13 cellular contexts compared by ENCODE assay signal in genomic region chr14:85535316-85535715, GRCh38. TPM values are rescaled to one million over a fixed set of nuclear protein-coding genes. Genes with fewer than 3 reads are reported as not detected.
A peak's percentile ranks its signal among the peaks of the same experiment; 100 is the strongest.
DNase-seq lines count a peak whose midpoint lies in the region; ATAC-seq and TF ChIP-seq lines count a peak whose summit lies in the region.
"Had no signal": no experiment of that assay in that cellular context is flagged by ENCODE, and none has a peak within 500 bp of the region (broad histone marks: within the 10 kb centered on the region; RNA-seq: fewer than 3 reads in every experiment).

No MANE protein-coding gene starts in this region.

- H4K5ac ChIP-seq in mesendoderm (ENCODE audit: low read length), result no peak overlapping the region

- H2AK5ac ChIP-seq in mesendoderm (ENCODE audit: low read length), result no peak overlapping the region

- no peak overlapping the region for H3K23ac ChIP-seq in mesendoderm (ENCODE audit: low read length)

- peaks cover 39% of the 10 kb centered on the region for H3K4me1 ChIP-seq in HUES64 (ENCODE audit: insufficient read depth, low read length)
- H3K4me1 ChIP-seq in mesendoderm (ENCODE audit: control insufficient read depth, low read depth, low read length), result peaks cover 5% of the 10 kb centered on the region
- H3K4me1 ChIP-seq in suprapubic skin, result peaks cover 47% of the 10 kb centered on the region

- H3K56ac ChIP-seq in mesendoderm (ENCODE audit: low read length), result peak overlapping the region; percentile 44

- H3K18ac ChIP-seq in mesendoderm (ENCODE audit: low read length), result no peak overlapping the region

- peaks cover 27% of the 10 kb centered on the region for H3K79me2 ChIP-seq in mesendoderm (ENCODE audit: control insufficient read depth, insufficient read depth, low read length)

- no peaks in the 10 kb centered on the region for H3K36me3 ChIP-seq in HUES64 (ENCODE audit: insufficient read depth, low read length)
- H3K36me3 ChIP-seq in mesendoderm (ENCODE audit: control insufficient read depth, insufficient read depth, low read length), result no peaks in the 10 kb centered on the region
- H3K36me3 ChIP-seq in suprapubic skin, result no peaks in the 10 kb centered on the region

- no peak overlapping the region for H4K8ac ChIP-seq in mesendoderm (ENCODE audit: low read depth, low read length)

- H3K27me3 ChIP-seq in HUES64 (ENCODE audit: insufficient read depth, low read length), result peaks cover 52% of the 10 kb centered on the region
- no peaks in the 10 kb centered on the region for H3K27me3 ChIP-seq in mesendoderm (ENCODE audit: insufficient read depth, low read length, poor library complexity)
- H3K27me3 ChIP-seq in suprapubic skin, result no peaks in the 10 kb centered on the region

- TF ChIP-seq EP300 in suprapubic skin (IDR thresholded peaks at IDR 0.05), result no peak

- no peak overlapping the region for H3K9ac ChIP-seq in HUES64 (ENCODE audit: low read depth, low read length)
- H3K9ac ChIP-seq in mesendoderm (ENCODE audit: low read length), result peak overlapping the region; percentile 85

- peaks cover 4% of the 10 kb centered on the region for H3K79me1 ChIP-seq in mesendoderm (ENCODE audit: low read length)

- TF ChIP-seq POLR2A in suprapubic skin (IDR thresholded peaks at IDR 0.05), result no peak

- H2BK120ac ChIP-seq in mesendoderm (ENCODE audit: low read depth, low read length), result no peak overlapping the region

- no peak overlapping the region for H2BK5ac ChIP-seq in mesendoderm (ENCODE audit: low read length)

- peak; percentile 45 for DNase-seq in dermis blood vessel endothelial cell
- DNase-seq in mesendoderm, result no peak
- DNase-seq in suprapubic skin (ENCODE audit: low spot score in 2 of 2), result no peak
- DNase-seq in NK-92 (lab: John Stamatoyannopoulos, UW; ENCODE audit: unreplicated experiment), result no peak
- DNase-seq: activated CD8-positive, alpha-beta memory T cell treated with anti-CD3 and anti-CD28 coated beads, Interleukin-2, amount 50 U/mL, for 48 hours; central memory CD4-positive, alpha-beta T cell; GOT3; NCI-H1048 had no signal

- WGBS in HUES64, result 23% methylated on average over 6 of the region's 6 CpGs
- WGBS in mesendoderm (ENCODE audit: extremely low coverage, insufficient coverage, low lambda C conversion rate), result no CpG with 5 or more reads among the region's 6 CpGs
- WGBS in suprapubic skin, result 66% methylated on average over 6 of the region's 6 CpGs

- no peak for TF ChIP-seq CTCF in suprapubic skin (IDR thresholded peaks at IDR 0.05)

- H3K27ac ChIP-seq in HUES64 (ENCODE audit: low read depth, low read length) (no peak overlapping the region), mesendoderm (ENCODE audit: low read depth, low read length) (no peak overlapping the region), suprapubic skin (no peak overlapping the region)

- H3K4me2 ChIP-seq in mesendoderm (ENCODE audit: low read length), result peak overlapping the region; percentile 11

- no peak overlapping the region for H3K4ac ChIP-seq in mesendoderm (ENCODE audit: low read depth, low read length)

- H2BK15ac ChIP-seq in mesendoderm (replicated peaks; ENCODE audit: low read depth), result no peak overlapping the region

- H3K4me3 ChIP-seq in HUES64 (ENCODE audit: low read length) (peak overlapping the region; percentile 65), mesendoderm (ENCODE audit: low read length) (peak overlapping the region; percentile 73), suprapubic skin (peak overlapping the region; percentile 78)

- ATAC-seq in GM21786 (IDR thresholded peaks at IDR 0.05; ENCODE audit: unreplicated experiment), result no peak
- no peak for ATAC-seq in GM18909 (IDR thresholded peaks at IDR 0.05; ENCODE audit: poor library complexity, unreplicated experiment)
- ATAC-seq in GM19455 (IDR thresholded peaks at IDR 0.05; ENCODE audit: unreplicated experiment), result no peak
- ATAC-seq: natural killer cell treated with Interleukin-12 subunit alpha and Interleukin-12 subunit beta and Interleukin-15 and Interleukin-18, amount 100 ng/mL, for 72 hours had no signal

- no peaks in the 10 kb centered on the region for H3K9me3 ChIP-seq in HUES64 (ENCODE audit: insufficient read depth, low read depth, low read length)
- H3K9me3 ChIP-seq in suprapubic skin, result no peaks in the 10 kb centered on the region

RNA-seq across cellular contexts. Expression of gene FLRT2, which starts 5.4 kb away (rescaled TPM):
- polyA plus RNA-seq in HUES64 (2013, experiment 1 of 2), result 12.0 TPM
- polyA plus RNA-seq in HUES64 (2013, experiment 2 of 2), result 12.8 TPM
- total RNA-seq in dermis blood vessel endothelial cell (213 and 216 TPM in 2 replicates), suprapubic skin (10 to 100 TPM; 21.5 to 41.4 (median 28.0) TPM)
- 17.1 TPM for polyA plus RNA-seq in mesendoderm (2013, experiment 1 of 2)
- 14.9 TPM for polyA plus RNA-seq in mesendoderm (2013, experiment 2 of 2)
